1 cellular context compared by ENCODE assay signal in genomic region chr2:218068721-218069334, GRCh38.
TF ChIP-seq lines count a peak whose summit lies in the region.

TSS of gene RUFY4 (plus strand) at chr2:218069253. CDS start at chr2:218070606, 1,353 bp downstream.

TF ChIP-seq in HEK293, 187 proteins besides CTCF, POLR2A, EP300 and RAD21 (continued from another document):
- TF ChIP-seq ZNF24 (tag by site-specific recombination; IDR thresholded peaks at IDR 0.05): peak; percentile 67; the same call in 1 of the 2 replicates
- TF ChIP-seq GLIS1 (tag by site-specific recombination; IDR thresholded peaks at IDR 0.05): peak; percentile 41
- TF ChIP-seq ZEB2 (tag by site-specific recombination; IDR thresholded peaks at IDR 0.05): peak; percentile 69; the same call in 1 of the 2 replicates
- peak; percentile 34; the same call in 1 of the 2 replicates for TF ChIP-seq SP7 (tag by site-specific recombination; IDR thresholded peaks at IDR 0.05)
- peak; percentile 75 for TF ChIP-seq ZNF2 (tag by site-specific recombination; IDR thresholded peaks at IDR 0.05)
- peak; percentile 42; the same call in 1 of the 2 replicates for TF ChIP-seq ZNF501 (tag by site-specific recombination; IDR thresholded peaks at IDR 0.05)
- TF ChIP-seq SCRT2 (tag by site-specific recombination; IDR thresholded peaks at IDR 0.05): peak; percentile 94
